12 cellular contexts compared by ENCODE assay signal in the genomic region with DNA sequence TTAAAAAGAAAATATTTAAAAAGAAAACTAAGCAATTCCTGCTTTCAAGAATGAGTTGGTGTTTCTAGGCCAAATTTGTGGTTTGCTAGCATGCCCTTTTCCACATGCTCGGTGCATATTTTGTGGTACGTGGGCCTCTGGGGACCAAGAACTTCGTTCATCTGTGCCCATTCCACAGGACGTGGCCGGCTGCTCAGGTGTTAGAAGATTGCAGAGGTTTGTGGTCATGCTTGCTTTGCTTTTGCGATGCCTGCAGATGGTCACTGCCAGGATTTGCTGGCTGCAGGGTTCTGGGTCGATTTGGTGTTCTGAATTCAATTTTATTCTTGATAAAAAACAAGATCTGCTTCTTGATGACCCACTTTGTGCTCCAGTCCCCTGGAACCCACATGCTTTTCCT. TPM values are rescaled to one million over a fixed set of nuclear protein-coding genes. Genes with fewer than 3 reads are reported as not detected.
DNase-seq lines count a peak whose midpoint lies in the region; ATAC-seq, FAIRE-seq and TF ChIP-seq lines count a peak whose summit lies in the region.
"Had no signal": no experiment of that assay in that cellular context is flagged by ENCODE, and none has a peak within 500 bp of the region (broad histone marks: within the 10 kb centered on the region; RNA-seq: fewer than 3 reads in every experiment).

No MANE protein-coding gene starts in this region.

- no peak overlapping the region for H4K8ac ChIP-seq in neuronal stem cell (ENCODE audit: low read depth, low read length)

- intact Hi-C loops in left ventricle myocardium inferior (cut with micrococcal nuclease) (no loop called here), right cardiac atrium (cut with DNase I) (no loop called here), activated B cell treated with CpG ODN at 0.5 μM for 24 hours (cut with micrococcal nuclease) (loop anchor here (2.0 kb wide), 1 partner anchor 14 kb away; no protein-coding TSS in a partner anchor), head of caudate nucleus (cut with DNase I) (no loop called here)

- no peak for FAIRE-seq in H54 (lab: Jason Lieb, UNC)

- no peak overlapping the region for H3K4ac ChIP-seq in neuronal stem cell (ENCODE audit: low read length)

- H2BK15ac ChIP-seq in neuronal stem cell (ENCODE audit: low read length) = no peak overlapping the region

- H2AFZ ChIP-seq in neuronal stem cell (ENCODE audit: low read length) = no peak overlapping the region

- no peak for ATAC-seq in right cardiac atrium
- peak; percentile 19 for ATAC-seq in activated B cell treated with CpG ODN at 0.5 μM for 24 hours (ENCODE audit: low read depth)

- H3K9ac ChIP-seq in neuronal stem cell (ENCODE audit: low read depth, low read length, poor library complexity) = no peak overlapping the region

- H3K79me1 ChIP-seq in neuronal stem cell (ENCODE audit: low read depth, low read length) = no peaks in the 10 kb centered on the region

- H3K14ac ChIP-seq in neuronal stem cell (ENCODE audit: low read length) = no peak overlapping the region

- H3K36me3 Mint-ChIP-seq in activated B cell treated with CpG ODN at 0.5 μM for 24 hours (ENCODE audit: low read depth) = peaks cover 23% of the 10 kb centered on the region

- no peak for TF ChIP-seq POLR2A in H54 (IDR thresholded peaks at IDR 0.05; ENCODE audit: low read depth, low read length)

- H3K9me3 Mint-ChIP-seq in activated B cell treated with CpG ODN at 0.5 μM for 24 hours = no peaks in the 10 kb centered on the region

- no peak overlapping the region for H2AK5ac ChIP-seq in neuronal stem cell (ENCODE audit: low read depth, low read length)

- no peaks in the 10 kb centered on the region for H3K27me3 Mint-ChIP-seq in activated B cell treated with CpG ODN at 0.5 μM for 24 hours

- 76% methylated on average over 7 of the region's 7 CpGs for WGBS in right cardiac atrium
- no CpG with 5 or more reads among the region's 7 CpGs for WGBS in neuronal stem cell (ENCODE audit: extremely low coverage in 2 of 2, insufficient read length in 2 of 2, insufficient replicate concordance in 1 of 2), 2 donors

- H3K4me3 ChIP-seq in left ventricle myocardium inferior = no peak overlapping the region
- H3K4me3 ChIP-seq in right cardiac atrium (ENCODE audit: low read length) = no peak overlapping the region
- H3K4me3 ChIP-seq in neuronal stem cell (ENCODE audit: low read length in 2 of 2) = no peak overlapping the region
- H3K4me3 ChIP-seq in WERI-Rb-1 (ENCODE audit: low read depth, low read length) = no peak overlapping the region

- H3K27ac ChIP-seq in left ventricle myocardium inferior (replicated peaks) (peak overlapping the region; percentile 44), right cardiac atrium (ENCODE audit: low read length) (no peak overlapping the region), neuronal stem cell (replicated peaks; ENCODE audit: low read length) (no peak overlapping the region), WERI-Rb-1 (no peak overlapping the region)

- no peak overlapping the region for H2BK120ac ChIP-seq in neuronal stem cell (ENCODE audit: low read depth, low read length)

- CTCF ChIA-PET in activated B cell treated with CpG ODN at 0.5 μM for 24 hours (lab: Charles Lee) = interaction anchor here (0.8 kb wide), 1 partner anchor 541 kb away, joined by 3 read pairs; no protein-coding TSS in a partner anchor

- H3K4me1 Mint-ChIP-seq in activated B cell treated with CpG ODN at 0.5 μM for 24 hours = peaks cover 60% of the 10 kb centered on the region

- H3K4me3 Mint-ChIP-seq in activated B cell treated with CpG ODN at 0.5 μM for 24 hours = peak overlapping the region; percentile 73
- H3K4me3 Mint-ChIP-seq: nephron progenitor cell had no signal

- TF ChIP-seq CTCF in left ventricle myocardium inferior (IDR thresholded peaks at IDR 0.05; ENCODE audit: borderline replicate concordance) (no peak), activated B cell treated with CpG ODN at 0.5 μM for 24 hours (IDR thresholded peaks at IDR 0.05) (no peak), WERI-Rb-1 (IDR thresholded peaks at IDR 0.05; ENCODE audit: low read depth, low read length) (no peak)

- POLR2A ChIA-PET in activated B cell treated with CpG ODN at 0.5 μM for 24 hours (lab: Charles Lee) = no interaction called here

- H3K18ac ChIP-seq in neuronal stem cell (ENCODE audit: low read length) = no peak overlapping the region

- no peaks in the 10 kb centered on the region for H3K27me3 ChIP-seq in left ventricle myocardium inferior (ENCODE audit: low read depth)
- H3K27me3 ChIP-seq in right cardiac atrium (ENCODE audit: control insufficient read depth, insufficient read depth) = no peaks in the 10 kb centered on the region
- peaks cover 0 to 57% (median 0%) of the 10 kb centered on the region in 3 experiments for H3K27me3 ChIP-seq in neuronal stem cell (ENCODE audit: control insufficient read depth in 3 of 3, insufficient read depth in 3 of 3, low read depth in 1 of 3, low read length in 3 of 3)
- H3K27me3 ChIP-seq in WERI-Rb-1 (ENCODE audit: insufficient read depth, low read depth, severe bottlenecking) = no peaks in the 10 kb centered on the region

- H3K23ac ChIP-seq in neuronal stem cell (ENCODE audit: low read depth, low read length, poor library complexity) = no peak overlapping the region

- H3K36me3 ChIP-seq in left ventricle myocardium inferior (no peaks in the 10 kb centered on the region), neuronal stem cell (replicated peaks in 1 of 2; ENCODE audit: control insufficient read depth in 2 of 2, insufficient read depth in 2 of 2, low read length in 2 of 2) (no peaks in the 10 kb centered on the region), WERI-Rb-1 (no peaks in the 10 kb centered on the region)

- H3K9me3 ChIP-seq in left ventricle myocardium inferior (replicated peaks) = no peaks in the 10 kb centered on the region
- H3K9me3 ChIP-seq in right cardiac atrium (ENCODE audit: control insufficient read depth, low read length) = no peaks in the 10 kb centered on the region
- H3K9me3 ChIP-seq in neuronal stem cell (replicated peaks in 1 of 2; ENCODE audit: control insufficient read depth in 2 of 2, insufficient read depth in 1 of 2, low read depth in 1 of 2, low read length in 2 of 2) = no peaks in the 10 kb centered on the region
- no peaks in the 10 kb centered on the region for H3K9me3 ChIP-seq in WERI-Rb-1 (ENCODE audit: severe bottlenecking)

- DNase-seq in left ventricle myocardium inferior (no peak), right cardiac atrium (no peak), activated B cell treated with CpG ODN at 0.5 μM for 24 hours (no peak), germinal center (ENCODE audit: low spot score) (peak; percentile 41), neuronal stem cell (ENCODE audit: low spot score) (no peak), head of caudate nucleus (no peak), WERI-Rb-1 (no peak), H54 (ENCODE audit: insufficient read length, low spot score) (no peak)
- DNase-seq: islet precursor cell, NCI-H510A treated with DMSO at 0.1 percent for 48 hours, nephron progenitor cell had no signal

- no peak overlapping the region for H4K91ac ChIP-seq in neuronal stem cell (ENCODE audit: low read depth, low read length, poor library complexity)

- H3K4me2 ChIP-seq in neuronal stem cell (ENCODE audit: insufficient read depth, low read length, poor library complexity, severe bottlenecking) = no peak overlapping the region

- H2BK12ac ChIP-seq in neuronal stem cell (ENCODE audit: low read length) = no peak overlapping the region

- no peaks in the 10 kb centered on the region for H3K4me1 ChIP-seq in left ventricle myocardium inferior
- H3K4me1 ChIP-seq in right cardiac atrium (ENCODE audit: control insufficient read depth, insufficient read depth, low read length) = no peaks in the 10 kb centered on the region
- H3K4me1 ChIP-seq in neuronal stem cell (ENCODE audit: control insufficient read depth in 2 of 2, insufficient read depth in 1 of 2, low read depth in 1 of 2, low read length in 2 of 2) = no peaks in the 10 kb centered on the region

- peak overlapping the region; percentile 81 for H3K27ac Mint-ChIP-seq in activated B cell treated with CpG ODN at 0.5 μM for 24 hours
- H3K27ac Mint-ChIP-seq: nephron progenitor cell had no signal

- no peak overlapping the region for H2BK5ac ChIP-seq in neuronal stem cell (ENCODE audit: low read length)

RNA-seq across cellular contexts. Expression of gene PSTPIP1, which starts 7.5 kb away (rescaled TPM):
- total RNA-seq in left ventricle myocardium inferior = 3.5 TPM
- 1 to 10 TPM; 2.9 to 6.0 (median 5.5) TPM for total RNA-seq in right cardiac atrium
- 1.9 TPM for polyA plus RNA-seq in right cardiac atrium
- 33.7 and 42.7 TPM in 2 replicates for total RNA-seq in activated B cell treated with CpG ODN at 0.5 μM for 24 hours
- 2.0 TPM for polyA plus RNA-seq in neuronal stem cell (2013, experiment 1 of 2)
- polyA plus RNA-seq in neuronal stem cell (2013, experiment 2 of 2) = 1.8 TPM
- polyA plus RNA-seq: BJ had no signal
